Comparison of ENCODE assay signal across 27 cellular contexts in the genomic region with DNA sequence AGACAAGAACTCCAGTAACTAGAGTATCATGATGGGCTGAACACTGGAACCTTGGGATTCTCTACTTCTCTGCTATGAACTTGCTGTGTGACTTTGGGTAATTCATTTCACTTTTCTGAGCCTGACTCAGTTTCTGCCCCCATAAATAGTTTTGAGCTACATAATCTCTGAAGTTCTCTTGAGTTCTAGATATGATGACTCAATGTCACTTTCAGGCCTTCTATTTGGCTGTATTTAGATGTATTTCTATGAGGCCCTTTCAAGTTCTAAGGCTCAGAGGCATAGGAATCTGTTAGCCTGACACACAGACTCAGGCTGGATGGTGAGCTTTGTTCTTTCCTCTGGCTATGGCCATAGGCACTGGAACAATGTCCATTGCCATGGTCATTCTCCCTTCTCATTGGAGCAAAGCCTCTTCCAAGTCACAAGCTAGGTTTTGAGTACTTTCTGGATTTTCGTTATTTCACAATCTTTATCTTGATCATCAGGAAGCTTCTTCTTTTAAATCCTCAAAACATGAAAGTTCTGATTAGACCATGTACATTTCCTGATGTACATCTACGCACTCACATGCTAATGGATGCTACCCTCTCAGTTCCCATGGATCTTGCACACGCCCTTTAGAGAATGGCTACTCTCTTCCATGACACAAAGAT.
DNase-seq lines count a peak whose midpoint lies in the region; ATAC-seq, FAIRE-seq and TF ChIP-seq lines count a peak whose summit lies in the region.
"Had no signal": no experiment of that assay in that cellular context is flagged by ENCODE, and none has a peak within 500 bp of the region (broad histone marks: within the 10 kb centered on the region; RNA-seq: fewer than 3 reads in every experiment).

No MANE protein-coding gene starts in this region.

- peaks cover 10% of the 10 kb centered on the region for H3K27me3 Mint-ChIP-seq in activated T-cell treated with anti-CD3 and anti-CD28 coated beads, Interleukin-2, amount 50 U/mL, for 4 hours (ENCODE audit: low read depth)

- BruUV-seq in Panc1 (replicated peaks; lab: Mats Ljungman, UMichigan) (no TSS peak), K562 (replicated peaks; lab: Mats Ljungman, UMichigan) (no TSS peak)

- H3K79me2 ChIP-seq in K562 (ENCODE audit: control insufficient read depth, insufficient read depth, low read length): no peaks in the 10 kb centered on the region

- H3K27ac Mint-ChIP-seq in stimulated activated effector memory CD8-positive, alpha-beta T cell treated with anti-CD3 and anti-CD28 coated beads, Interleukin-12 subunit alpha, Interleukin-12 subunit beta, amount 100 ng/mL, for 72 hours: no peak overlapping the region
- H3K27ac Mint-ChIP-seq: CD4-positive, alpha-beta memory T cell had no signal

- no peak for FAIRE-seq in K562 (lab: Jason Lieb, UNC)
- FAIRE-seq: GM12878, H1 had no signal

- no peaks in the 10 kb centered on the region for H3K36me3 ChIP-seq in Panc1 (ENCODE audit: control insufficient read depth, insufficient read depth, low read length)
- no peaks in the 10 kb centered on the region for H3K36me3 ChIP-seq in K562 (ENCODE audit: control insufficient read depth, insufficient read depth, low read length)
- H3K36me3 ChIP-seq: SJCRH30 had no signal

- H3K9me3 Mint-ChIP-seq in activated T-cell treated with anti-CD3 and anti-CD28 coated beads, Interleukin-2, amount 50 U/mL, for 4 hours: no peaks in the 10 kb centered on the region
- H3K9me3 Mint-ChIP-seq in stimulated activated effector memory CD8-positive, alpha-beta T cell treated with anti-CD3 and anti-CD28 coated beads, Interleukin-12 subunit alpha, Interleukin-12 subunit beta, amount 100 ng/mL, for 72 hours: no peaks in the 10 kb centered on the region
- H3K9me3 Mint-ChIP-seq: CD4-positive, alpha-beta memory T cell had no signal

- CTCF ChIA-PET in Panc1 (lab: Charles Lee) (no interaction called here), K562 (lab: Yijun Ruan, JAX; ENCODE audit: low intra/inter-chr PET ratio) (no interaction called here)

- no peaks in the 10 kb centered on the region for H3K36me3 Mint-ChIP-seq in activated T-cell treated with anti-CD3 and anti-CD28 coated beads, Interleukin-2, amount 50 U/mL, for 4 hours (ENCODE audit: insufficient read depth)
- no peaks in the 10 kb centered on the region for H3K36me3 Mint-ChIP-seq in stimulated activated effector memory CD8-positive, alpha-beta T cell treated with anti-CD3 and anti-CD28 coated beads, Interleukin-12 subunit alpha, Interleukin-12 subunit beta, amount 100 ng/mL, for 72 hours
- H3K36me3 Mint-ChIP-seq: CD4-positive, alpha-beta memory T cell had no signal

- H3K9ac ChIP-seq in K562 (ENCODE audit: insufficient read depth in 1 of 2, low read depth in 2 of 2, low read length in 2 of 2): no peak overlapping the region

- H3K4me3 Mint-ChIP-seq in activated T-cell treated with anti-CD3 and anti-CD28 coated beads, Interleukin-2, amount 50 U/mL, for 4 hours: no peak overlapping the region
- no peak overlapping the region for H3K4me3 Mint-ChIP-seq in stimulated activated effector memory CD8-positive, alpha-beta T cell treated with anti-CD3 and anti-CD28 coated beads, Interleukin-12 subunit alpha, Interleukin-12 subunit beta, amount 100 ng/mL, for 72 hours
- H3K4me3 Mint-ChIP-seq: CD4-positive, alpha-beta memory T cell had no signal

- H3K9me1 ChIP-seq in K562 (ENCODE audit: control insufficient read depth, insufficient read depth, low read length): no peaks in the 10 kb centered on the region

- no peak for TF ChIP-seq RAD21 in K562 (CRISPR knock-in tag; conservative IDR thresholded peaks at IDR 0.05 in 1 of 2, IDR thresholded peaks at IDR 0.05 in 1 of 2)

- H4K20me1 ChIP-seq in K562 (replicated peaks; ENCODE audit: control insufficient read depth, insufficient read depth, low read length): no peaks in the 10 kb centered on the region

- no peak overlapping the region for H3K4me2 ChIP-seq in K562 (ENCODE audit: insufficient read depth, low read length)

- H3K27me3 ChIP-seq in Panc1 (ENCODE audit: control insufficient read depth, insufficient read depth, low read length) (no peaks in the 10 kb centered on the region), K562 (ENCODE audit: control insufficient read depth in 2 of 2, insufficient read depth in 2 of 2, low read length in 2 of 2) (peaks cover 5 to 9% of the 10 kb centered on the region in 2 experiments; a peak in 3 of 5 replicates)
- H3K27me3 ChIP-seq: SJCRH30 had no signal

- H3K4me1 Mint-ChIP-seq in activated T-cell treated with anti-CD3 and anti-CD28 coated beads, Interleukin-2, amount 50 U/mL, for 4 hours (ENCODE audit: low read depth): no peaks in the 10 kb centered on the region
- H3K4me1 Mint-ChIP-seq in stimulated activated effector memory CD8-positive, alpha-beta T cell treated with anti-CD3 and anti-CD28 coated beads, Interleukin-12 subunit alpha, Interleukin-12 subunit beta, amount 100 ng/mL, for 72 hours: no peaks in the 10 kb centered on the region
- H3K4me1 Mint-ChIP-seq: CD4-positive, alpha-beta memory T cell had no signal

- H3K4me3 ChIP-seq in Panc1 (ENCODE audit: low read depth in 2 of 2, low read length in 2 of 2): no peak overlapping the region
- H3K4me3 ChIP-seq in K562: no peak overlapping the region
- H3K4me3 ChIP-seq: GM12878, SJCRH30 had no signal

- POLR2A ChIA-PET in Panc1 (lab: Charles Lee): interaction anchor here (0.6 kb wide), 1 partner anchor 40 kb away, joined by 3 read pairs; no protein-coding TSS in a partner anchor
- POLR2A ChIA-PET in K562 (lab: Yijun Ruan, JAX): interaction anchor here (0.7 kb wide), 1 partner anchor 326 kb away, joined by 3 read pairs; no protein-coding TSS in a partner anchor

- WGBS in K562 (ENCODE audit: insufficient coverage, low coverage, missing lambda C conversion rate): 2% methylated on average over 3 of the region's 3 CpGs

- in situ Hi-C loops in Panc1 (cut with HindIII; ENCODE audit: low pct_unique_long_range_greater_than_20kb, low sequenced_read_pairs) (no loop called here), K562 (cut with MboI) (no loop called here)

- TF ChIP-seq POLR2A in K562 (conservative IDR thresholded peaks at IDR 0.05): no peak

- H3K9me3 ChIP-seq in Panc1 (ENCODE audit: control insufficient read depth, insufficient read depth, low read depth, low read length) (peaks cover 12% of the 10 kb centered on the region; the same call in 1 of the 2 replicates), K562 (replicated peaks; ENCODE audit: control insufficient read depth, insufficient read depth, low read depth, low read length) (no peaks in the 10 kb centered on the region)
- H3K9me3 ChIP-seq: SJCRH30 had no signal

- H3K27ac ChIP-seq in Panc1 (ENCODE audit: low read length): peak overlapping the region; percentile 80
- H3K27ac ChIP-seq in K562 (ENCODE audit: extremely low read depth, low read depth, low read length): no peak overlapping the region
- H3K27ac ChIP-seq: SJCRH30 had no signal

- no peak for DNase-seq in activated T-cell treated with anti-CD3 and anti-CD28 coated beads, Interleukin-2, amount 50 U/mL, for 4 hours
- DNase-seq in activated T-cell treated with anti-CD3 and anti-CD28 coated beads for 4 hours (no peak), Panc1 (ENCODE audit: low read depth, low spot score) (no peak), K562 (ENCODE audit: extremely low read depth in 1 of 4, low spot score in 3 of 4) (no peak), hepatic stellate cell (ENCODE audit: low spot score) (no peak)
- DNase-seq in stimulated activated effector memory CD8-positive, alpha-beta T cell treated with anti-CD3 and anti-CD28 coated beads, Interleukin-12 subunit alpha, Interleukin-12 subunit beta, amount 100 ng/mL, for 72 hours (ENCODE audit: low spot score in 2 of 2): no peak
- DNase-seq: C1 segment of cervical spinal cord; CD4-positive, alpha-beta memory T cell; COR-L47; DMS53; EL; GDM1; HCEC 1CT; Kasumi-1; NCI-H1092 treated with DMSO at 0.1 percent for 48 hours; NCI-H1436; NCI-H2081 treated with DMSO at 0.1 percent for 48 hours; NCI-H524; NCI-H748 treated with DMSO at 0.1 percent for 48 hours; NK-92 treated with Interleukin-12 subunit alpha and Interleukin-12 subunit beta, amount 100 ng/mL, for 24 hours; PC-3; SJCRH30 had no signal

- H3K4me1 ChIP-seq in Panc1 (ENCODE audit: control insufficient read depth, insufficient read depth, low read length) (peaks cover 16% of the 10 kb centered on the region), K562 (replicated peaks in 1 of 2; ENCODE audit: control insufficient read depth in 2 of 2, insufficient read depth in 2 of 2, low read length in 2 of 2) (no peaks in the 10 kb centered on the region)

- no peak for TF ChIP-seq EP300 in K562 (IDR thresholded peaks at IDR 0.05; ENCODE audit: low read length)

- TF ChIP-seq CTCF in Panc1 (IDR thresholded peaks at IDR 0.05) (no peak), K562 (IDR thresholded peaks at IDR 0.05 in 2 of 3, conservative IDR thresholded peaks at IDR 0.05 in 1 of 3; ENCODE audit: insufficient read depth in 2 of 3, low read depth in 1 of 3, low read length in 3 of 3) (no peak)

- peak; percentile 23 to 43 for ATAC-seq in activated T-cell treated with anti-CD3 and anti-CD28 coated beads, Interleukin-2, amount 50 U/mL, for 4 hours
- ATAC-seq in Panc1: no peak
- ATAC-seq in K562: no peak
- peak; percentile 81 for ATAC-seq in stimulated activated effector memory CD8-positive, alpha-beta T cell treated with anti-CD3 and anti-CD28 coated beads, Interleukin-12 subunit alpha, Interleukin-12 subunit beta, amount 100 ng/mL, for 72 hours
- no peak for ATAC-seq in HG02885 (IDR thresholded peaks at IDR 0.05; ENCODE audit: poor library complexity, unreplicated experiment)
- ATAC-seq: GM12878, PC-3, Right ventricle myocardium inferior, SK-N-SH treated with all-trans-retinoic acid at 6 μM for 48 hours had no signal

- H2AFZ ChIP-seq in K562 (ENCODE audit: low read depth, low read length): no peak overlapping the region

- intact Hi-C loops in Panc1 (cut with micrococcal nuclease; ENCODE audit: unreplicated experiment): no loop called here
- intact Hi-C loops in K562 (cut with micrococcal nuclease): no loop called here

TF ChIP-seq in K562, 482 proteins besides CTCF, POLR2A, EP300 and RAD21:
- TF ChIP-seq XRCC4 (IDR thresholded peaks at IDR 0.05; ENCODE audit: extremely low read depth, insufficient read depth, insufficient read length) (no peak), CEBPB (tag; IDR thresholded peaks at IDR 0.05) (peak; percentile 64; the same call in 1 of the 2 replicates), MEF2D (tag; conservative IDR thresholded peaks at IDR 0.05; ENCODE audit: low read depth) (no peak), NCOA6 (IDR thresholded peaks at IDR 0.05) (no peak)

Comparison
In these comparisons a context has a peak if more than half of its experiments do, and no peak if none do; other contexts are left out.
1. ATAC-seq: peak in activated T-cell treated with anti-CD3 and anti-CD28 coated beads, Interleukin-2, amount 50 U/mL, for 4 hours (2 of 2) and stimulated activated effector memory CD8-positive, alpha-beta T cell treated with anti-CD3 and anti-CD28 coated beads, Interleukin-12 subunit alpha, Interleukin-12 subunit beta, amount 100 ng/mL, for 72 hours (single experiment); none in Panc1 (single experiment), K562 (single experiment) and HG02885 (single experiment).